13 cellular contexts compared by ENCODE assay signal in the genomic region with DNA sequence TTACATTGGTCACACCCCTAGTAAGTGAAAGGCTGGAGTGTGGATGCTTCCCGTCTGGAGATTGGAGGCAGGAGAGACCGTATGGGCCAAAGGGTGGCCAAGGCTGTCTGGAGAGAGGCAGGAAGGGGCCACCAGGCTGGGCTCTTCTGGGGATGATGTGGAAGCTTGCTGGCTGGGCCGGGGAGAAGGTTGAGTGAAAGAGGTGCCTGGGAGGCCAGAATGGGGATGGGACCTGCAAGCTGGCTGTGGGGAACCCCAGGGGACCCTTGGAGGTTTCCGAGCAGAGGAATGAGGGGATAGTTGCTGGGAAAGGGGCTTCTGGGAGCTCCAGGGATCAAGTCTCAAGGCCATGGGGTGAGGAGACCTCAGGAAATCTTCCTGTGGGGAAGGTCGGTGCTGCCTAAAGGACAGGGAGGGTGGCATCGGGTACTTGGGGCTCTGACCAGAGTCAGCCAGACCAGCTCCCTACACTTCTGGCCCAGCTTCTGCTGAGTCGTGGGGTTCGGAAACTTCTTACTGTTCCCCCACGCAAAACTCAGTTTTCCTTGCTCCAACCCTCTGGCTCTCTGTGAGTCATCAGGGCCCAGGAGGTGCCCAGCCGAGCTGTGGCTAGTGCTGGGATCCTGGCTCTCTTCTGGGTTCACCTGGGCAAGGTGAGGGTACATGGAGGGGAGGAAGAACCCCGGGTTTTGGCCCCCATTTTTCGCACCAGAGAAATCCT. TPM values are rescaled to one million over a fixed set of nuclear protein-coding genes. Genes with fewer than 3 reads are reported as not detected.
A peak's percentile ranks its signal among the peaks of the same experiment; 100 is the strongest.
DNase-seq lines count a peak whose midpoint lies in the region; TF ChIP-seq lines count a peak whose summit lies in the region.
"Had no signal": no experiment of that assay in that cellular context is flagged by ENCODE, and none has a peak within 500 bp of the region (broad histone marks: within the 10 kb centered on the region; RNA-seq: fewer than 3 reads in every experiment).

No MANE protein-coding gene starts in this region.

- DNase-seq in GM03348 (ENCODE audit: low spot score), result peak; percentile 39
- no peak for DNase-seq in SK-N-MC (ENCODE audit: low read depth, low spot score)
- no peak for DNase-seq in fibroblast of the aortic adventitia (ENCODE audit: low read depth)
- DNase-seq in sigmoid colon, result peak; percentile 53
- no peak for DNase-seq in SJCRH30
- DNase-seq in Ammon's horn (ENCODE audit: low spot score), result no peak
- DNase-seq in NOMO-1 (lab: John Stamatoyannopoulos, UW; ENCODE audit: unreplicated experiment in 2 of 2), result no peak
- no peak for DNase-seq in head of caudate nucleus
- DNase-seq: activated CD8-positive, alpha-beta memory T cell treated with anti-CD3 and anti-CD28 coated beads for 24 hours; colonic mucosa; foreskin keratinocyte; NCI-H1694 treated with DMSO at 0.1 percent for 48 hours; NCI-H82 had no signal

- H3K4me3 ChIP-seq in SK-N-MC (0 out of 2 replicates have a peak overlapping the region, but pooled peaks have one; percentile 10), fibroblast of the aortic adventitia (ENCODE audit: low read depth, low read length) (peak overlapping the region; percentile 84), sigmoid colon (no peak overlapping the region), SJCRH30 (no peak overlapping the region)
- H3K4me3 ChIP-seq: colonic mucosa had no signal

- TF ChIP-seq CTCF in fibroblast of the aortic adventitia (IDR thresholded peaks at IDR 0.05; ENCODE audit: insufficient read depth, low read length) (no peak), sigmoid colon (IDR thresholded peaks at IDR 0.05) (no peak)

- 67 to 81% methylated on average over 12 of the region's 12 CpGs for WGBS in sigmoid colon, 2 donors

- TF ChIP-seq POLR2A in sigmoid colon (IDR thresholded peaks at IDR 0.05), result no peak

- no peak for TF ChIP-seq EP300 in sigmoid colon (IDR thresholded peaks at IDR 0.05)

- H3K27ac ChIP-seq in SK-N-MC, result peak overlapping the region; percentile 16; the same call in 1 of the 2 replicates
- H3K27ac ChIP-seq in sigmoid colon, result no peak overlapping the region
- H3K27ac ChIP-seq in SJCRH30, result no peak overlapping the region
- H3K27ac ChIP-seq: colonic mucosa, foreskin keratinocyte had no signal

- H3K36me3 ChIP-seq in SK-N-MC (ENCODE audit: insufficient read depth, low read length) (peaks cover 5% of the 10 kb centered on the region; the same call in 1 of the 2 replicates), sigmoid colon (no peaks in the 10 kb centered on the region), SJCRH30 (no peaks in the 10 kb centered on the region)
- H3K36me3 ChIP-seq: colonic mucosa had no signal

- H3K9me3 ChIP-seq in SK-N-MC (ENCODE audit: low read depth, low read length), result no peaks in the 10 kb centered on the region
- no peaks in the 10 kb centered on the region for H3K9me3 ChIP-seq in sigmoid colon
- no peaks in the 10 kb centered on the region for H3K9me3 ChIP-seq in SJCRH30 (replicated peaks)
- H3K9me3 ChIP-seq: colonic mucosa had no signal

- H3K4me1 ChIP-seq in sigmoid colon (peaks cover 0 to 34% (median 20%) of the 10 kb centered on the region in 4 donors), SJCRH30 (peaks cover 5% of the 10 kb centered on the region)
- H3K4me1 ChIP-seq: colonic mucosa, foreskin keratinocyte had no signal

- H3K27me3 ChIP-seq in sigmoid colon (peaks cover 8 to 35% (median 30%) of the 10 kb centered on the region in 3 donors), SJCRH30 (no peaks in the 10 kb centered on the region)
- H3K27me3 ChIP-seq: foreskin keratinocyte had no signal

- intact Hi-C loops in sigmoid colon (cut with DNase I) (no loop called here), head of caudate nucleus (cut with DNase I) (no loop called here)

- no peak overlapping the region for H3K9ac ChIP-seq in SK-N-MC (ENCODE audit: insufficient read length)

RNA-seq across cellular contexts. Expression of gene MRC2, which starts 3.1 kb away (rescaled TPM):
- total RNA-seq in fibroblast of the aortic adventitia (ENCODE audit: low replicate concordance) (170 and 245 TPM in 2 replicates), sigmoid colon (10 to 100 TPM; 19.6 to 94.4 (median 29.1) TPM)
- 1 to 10 TPM; 2.5 to 6.9 (median 3.0) TPM for polyA plus RNA-seq in sigmoid colon
- total RNA-seq in SJCRH30 (2014; rRNA removed; shearing (Covaris generic)), result 4.4 and 4.5 TPM in 2 replicates

Comparison
In these comparisons a context has a peak if more than half of its experiments do, and no peak if none do; other contexts are left out.
1. DNase-seq: peak in GM03348 (single experiment) and sigmoid colon (single experiment); none in SK-N-MC (single experiment), fibroblast of the aortic adventitia (single experiment), SJCRH30 (0 of 2), Ammon's horn (single experiment), NOMO-1 (0 of 2) and head of caudate nucleus (0 of 42).
2. H3K4me3 ChIP-seq: peak in SK-N-MC (single experiment) and fibroblast of the aortic adventitia (single experiment); none in sigmoid colon (0 of 4) and SJCRH30 (single experiment).